8 cellular contexts compared by ENCODE assay signal in the genomic region with DNA sequence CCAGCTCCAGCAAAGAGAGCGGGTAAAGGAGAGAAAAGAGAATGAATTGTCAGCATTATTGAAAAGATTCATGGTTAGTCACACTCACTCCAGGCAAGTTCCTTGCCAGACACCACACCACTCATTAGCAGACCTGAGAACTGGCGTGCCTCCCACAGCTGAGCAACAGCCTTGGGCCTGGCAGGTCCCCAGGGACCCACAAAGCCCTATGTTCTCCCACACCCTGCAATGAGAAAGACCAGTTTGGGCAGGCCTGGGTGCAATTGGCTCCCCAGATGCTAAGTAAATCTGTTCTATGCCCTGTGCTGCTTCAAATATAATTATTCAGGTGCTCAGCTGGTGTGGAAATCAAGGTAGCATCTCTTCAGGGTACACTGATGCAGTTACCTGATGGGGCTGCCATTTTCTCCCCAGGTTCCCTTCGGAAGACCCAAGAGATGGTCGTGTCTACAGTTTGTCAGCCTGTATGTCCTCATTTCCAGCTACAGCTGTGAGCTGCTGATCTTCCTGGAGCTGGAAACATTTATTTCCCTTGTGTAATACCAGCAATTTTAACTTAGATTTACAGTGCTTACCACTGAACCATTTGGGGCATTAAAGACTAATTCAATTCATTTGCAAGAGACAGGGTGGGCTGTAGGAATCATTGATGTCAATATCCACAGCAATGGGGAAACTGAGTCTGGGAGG.
DNase-seq lines count a peak whose midpoint lies in the region; ATAC-seq and TF ChIP-seq lines count a peak whose summit lies in the region.

No MANE protein-coding gene starts in this region.

- TF ChIP-seq CTCF in GM10248 (IDR thresholded peaks at IDR 0.05; ENCODE audit: control extremely low read depth, extremely low read depth, low read depth, missing control alignments) (no peak), osteoblast (IDR thresholded peaks at IDR 0.05; ENCODE audit: extremely low read depth, low read depth, low read length) (no peak)

- POLR2A ChIA-PET in GM10248 (lab: Yijun Ruan, JAX) = no interaction called here

- DNase-seq in GM10248 (ENCODE audit: extremely low spot score) (peak; percentile 48), HPDE6-E6E7 (ENCODE audit: extremely low spot score) (peak; percentile 43), anterior cingulate cortex (lab: John Stamatoyannopoulos, UW) (peak in 48 of 58 donors; percentile 4 to 84 (median 47)), osteoblast (ENCODE audit: insufficient read length, low spot score, missing footprints) (peak; percentile 83), NCI-H748 treated with DMSO at 0.1 percent for 48 hours (lab: John Stamatoyannopoulos, UW) (no peak), retina (no peak), HK-2 (ENCODE audit: unreplicated experiment) (no peak)

- no peaks in the 10 kb centered on the region for H3K27me3 ChIP-seq in osteoblast (ENCODE audit: insufficient read depth, low read length)

- CTCF ChIA-PET in GM10248 (lab: Yijun Ruan, JAX) = interaction anchor here (0.8 to 2.4 kb wide), 7 partner anchors 9 to 776 kb away, joined by 3 to 19 read pairs (median 3); no protein-coding TSS in a partner anchor

- no peaks in the 10 kb centered on the region for H3K36me3 ChIP-seq in osteoblast (ENCODE audit: insufficient read depth, low read length)

- H3K4me2 ChIP-seq in osteoblast (ENCODE audit: insufficient read depth, low read length) = peak overlapping the region; percentile 38

- no peaks in the 10 kb centered on the region for H3K79me2 ChIP-seq in osteoblast (ENCODE audit: insufficient read depth, low read length)

- H3K27ac ChIP-seq in osteoblast (ENCODE audit: low read depth, low read length) = peak overlapping the region; percentile 63

- H3K4me1 ChIP-seq in osteoblast (ENCODE audit: insufficient read depth, low read length) = peaks cover 67% of the 10 kb centered on the region

- no peaks in the 10 kb centered on the region for H4K20me1 ChIP-seq in osteoblast (ENCODE audit: insufficient read depth, low read length)

- ATAC-seq in GM21360 (IDR thresholded peaks at IDR 0.05; ENCODE audit: unreplicated experiment) = peak; percentile 69

- H3K4me3 ChIP-seq in osteoblast (ENCODE audit: insufficient read depth, low read length) = no peak overlapping the region

- no peak overlapping the region for H2AFZ ChIP-seq in osteoblast (ENCODE audit: low read length)

- no peaks in the 10 kb centered on the region for H3K9me3 ChIP-seq in osteoblast (ENCODE audit: low read depth, low read length)

Comparison
In these comparisons a context has a peak if more than half of its experiments do, and no peak if none do; other contexts are left out.
1. DNase-seq: peak in GM10248 (single experiment), HPDE6-E6E7 (single experiment), anterior cingulate cortex (48 of 58) and osteoblast (single experiment); none in NCI-H748 treated with DMSO at 0.1 percent for 48 hours (single experiment), retina (single experiment) and HK-2 (single experiment).